19 cellular contexts compared by ENCODE assay signal in genomic region chr1:235187316-235187715, GRCh38. TPM values are rescaled to one million over a fixed set of nuclear protein-coding genes. Genes with fewer than 3 reads are reported as not detected.
DNase-seq lines count a peak whose midpoint lies in the region; ATAC-seq and TF ChIP-seq lines count a peak whose summit lies in the region.
"Had no signal": no experiment of that assay in that cellular context is flagged by ENCODE, and none has a peak within 500 bp of the region (broad histone marks: within the 10 kb centered on the region; RNA-seq: fewer than 3 reads in every experiment).

No MANE protein-coding gene starts in this region.

- no peak overlapping the region for H3K4me3 Mint-ChIP-seq in activated T-cell treated with anti-CD3 and anti-CD28 coated beads, Interleukin-2, amount 50 U/mL, for 72 hours
- H3K4me3 Mint-ChIP-seq in glutamatergic neuron (ENCODE audit: unreplicated experiment): no peak overlapping the region
- H3K4me3 Mint-ChIP-seq: CD8-positive, alpha-beta T cell; GM23338; H9 had no signal

- peaks cover 7 to 24% of the 10 kb centered on the region in 2 donors for H3K36me3 Mint-ChIP-seq in activated T-cell treated with anti-CD3 and anti-CD28 coated beads, Interleukin-2, amount 50 U/mL, for 72 hours (ENCODE audit: insufficient read depth in 2 of 2)
- H3K36me3 Mint-ChIP-seq in glutamatergic neuron (ENCODE audit: unreplicated experiment): no peaks in the 10 kb centered on the region

- H3K4me1 Mint-ChIP-seq in activated T-cell treated with anti-CD3 and anti-CD28 coated beads, Interleukin-2, amount 50 U/mL, for 72 hours (ENCODE audit: low read depth): peaks cover 7% of the 10 kb centered on the region
- peaks cover 12% of the 10 kb centered on the region for H3K4me1 Mint-ChIP-seq in glutamatergic neuron (ENCODE audit: low read depth, unreplicated experiment)

- no peaks in the 10 kb centered on the region for H3K4me1 ChIP-seq in A673 (ENCODE audit: insufficient read depth, low read length, poor library complexity, severe bottlenecking)
- H3K4me1 ChIP-seq: A549, Caco-2 had no signal

- no peak overlapping the region for H3K4me3 ChIP-seq in A673 (ENCODE audit: low read depth, low read length, poor library complexity, severe bottlenecking)
- H3K4me3 ChIP-seq: A549, GM23338 had no signal

- H3K36me3 ChIP-seq in A673 (ENCODE audit: insufficient read depth, low read length, poor library complexity, severe bottlenecking): peaks cover 3% of the 10 kb centered on the region

- peak overlapping the region; percentile 65 for H3K27ac Mint-ChIP-seq in activated T-cell treated with anti-CD3 and anti-CD28 coated beads, Interleukin-2, amount 50 U/mL, for 72 hours
- H3K27ac Mint-ChIP-seq in glutamatergic neuron (ENCODE audit: unreplicated experiment): no peak overlapping the region
- H3K27ac Mint-ChIP-seq: CD8-positive, alpha-beta T cell; GM23338; H9 had no signal

- POLR2A ChIA-PET in A673 (lab: Charles Lee; ENCODE audit: low non-redundant PET): no interaction called here

- CTCF ChIA-PET in A673 (lab: Charles Lee): no interaction called here

- H3K9me3 Mint-ChIP-seq in activated T-cell treated with anti-CD3 and anti-CD28 coated beads, Interleukin-2, amount 50 U/mL, for 72 hours: no peaks in the 10 kb centered on the region
- peaks cover 6% of the 10 kb centered on the region for H3K9me3 Mint-ChIP-seq in glutamatergic neuron (ENCODE audit: unreplicated experiment)
- H3K9me3 Mint-ChIP-seq: CD8-positive, alpha-beta T cell; GM23338; H9 had no signal

- no peaks in the 10 kb centered on the region for H3K27me3 Mint-ChIP-seq in activated T-cell treated with anti-CD3 and anti-CD28 coated beads, Interleukin-2, amount 50 U/mL, for 72 hours (ENCODE audit: low read depth)
- H3K27me3 Mint-ChIP-seq in glutamatergic neuron (ENCODE audit: unreplicated experiment): no peaks in the 10 kb centered on the region

- intact Hi-C loops in A673 (cut with micrococcal nuclease; ENCODE audit: unreplicated experiment): no loop called here

- no peaks in the 10 kb centered on the region for H3K9me3 ChIP-seq in A673 (ENCODE audit: low read depth, low read length, poor library complexity, severe bottlenecking)
- H3K9me3 ChIP-seq: A549, Caco-2 had no signal

- BruUV-seq in A673 (replicated peaks; lab: Mats Ljungman, UMichigan): no TSS peak

- H3K27ac ChIP-seq in A673 (ENCODE audit: low read depth, low read length, poor library complexity, severe bottlenecking): no peak overlapping the region
- H3K27ac ChIP-seq: A549 had no signal

- ATAC-seq in activated T-cell treated with anti-CD3 and anti-CD28 coated beads, Interleukin-2, amount 50 U/mL, for 72 hours (replicated peaks in 1 of 2): no peak
- no peak for ATAC-seq in HG03520 (IDR thresholded peaks at IDR 0.05; ENCODE audit: unreplicated experiment)
- ATAC-seq: A549; CD8-positive, alpha-beta T cell; GM23338; HCT116 had no signal

- no peak for TF ChIP-seq CTCF in A673 (conservative IDR thresholded peaks at IDR 0.05; ENCODE audit: low read depth, low read length)
- no peak for TF ChIP-seq CTCF in glutamatergic neuron (IDR thresholded peaks at IDR 0.05; ENCODE audit: partially characterized antibody, unreplicated experiment)

- H3K27me3 ChIP-seq in A673 (replicated peaks; ENCODE audit: insufficient read depth, low read depth, low read length, poor library complexity): no peaks in the 10 kb centered on the region

- DNase-seq in activated T-cell treated with anti-CD3 and anti-CD28 coated beads, Interleukin-2, amount 50 U/mL, for 72 hours: no peak
- DNase-seq in activated T-cell treated with anti-CD3 and anti-CD28 coated beads, Interleukin-2, amount 50 U/mL, for 1 hour: no peak
- DNase-seq in A673 (ENCODE audit: low spot score) (peak; percentile 3), D341Med (ENCODE audit: low spot score) (peak; percentile 65), NCI-H82 treated with DMSO at 0.1 percent for 48 hours (lab: John Stamatoyannopoulos, UW; ENCODE audit: unreplicated experiment) (peak; percentile 57), glutamatergic neuron (no peak)
- DNase-seq in activated CD8-positive, alpha-beta memory T cell treated with anti-CD3 and anti-CD28 coated beads for 24 hours: no peak
- DNase-seq: 8988T; C1 segment of cervical spinal cord; Caco-2; CD8-positive, alpha-beta T cell; DMS53; DMS79 treated with DMSO at 0.1 percent for 48 hours; GF-D8; H9 had no signal

RNA-seq across cellular contexts. Expression of gene RBM34, which starts 26.3 kb away (rescaled TPM):
- total RNA-seq in activated T-cell treated with anti-CD3 and anti-CD28 coated beads, Interleukin-2, amount 50 U/mL, for 72 hours: 100 to 1,000 TPM; 127 to 128 TPM
- 67.2 and 69.4 TPM in 2 replicates for total RNA-seq in A673 (2021)
- total RNA-seq in glutamatergic neuron (ENCODE audit: unreplicated experiment): 94.2 TPM

RNA-seq across cellular contexts. Expression of gene TOMM20, which starts 58.7 kb away (rescaled TPM):
- 100 to 1,000 TPM; 140 to 154 TPM for total RNA-seq in activated T-cell treated with anti-CD3 and anti-CD28 coated beads, Interleukin-2, amount 50 U/mL, for 72 hours
- total RNA-seq in A673 (2021) (72.6 and 74.0 TPM in 2 replicates), glutamatergic neuron (ENCODE audit: unreplicated experiment) (166 TPM)

Comparison
In these comparisons a context has a peak if more than half of its experiments do, and no peak if none do; other contexts are left out.
1. DNase-seq: peak in A673 (single experiment), D341Med (single experiment) and NCI-H82 treated with DMSO at 0.1 percent for 48 hours (single experiment); none in activated T-cell treated with anti-CD3 and anti-CD28 coated beads, Interleukin-2, amount 50 U/mL, for 72 hours (0 of 2), activated T-cell treated with anti-CD3 and anti-CD28 coated beads, Interleukin-2, amount 50 U/mL, for 1 hour (single experiment), glutamatergic neuron (single experiment) and activated CD8-positive, alpha-beta memory T cell treated with anti-CD3 and anti-CD28 coated beads for 24 hours (single experiment).